In the genomic region with DNA sequence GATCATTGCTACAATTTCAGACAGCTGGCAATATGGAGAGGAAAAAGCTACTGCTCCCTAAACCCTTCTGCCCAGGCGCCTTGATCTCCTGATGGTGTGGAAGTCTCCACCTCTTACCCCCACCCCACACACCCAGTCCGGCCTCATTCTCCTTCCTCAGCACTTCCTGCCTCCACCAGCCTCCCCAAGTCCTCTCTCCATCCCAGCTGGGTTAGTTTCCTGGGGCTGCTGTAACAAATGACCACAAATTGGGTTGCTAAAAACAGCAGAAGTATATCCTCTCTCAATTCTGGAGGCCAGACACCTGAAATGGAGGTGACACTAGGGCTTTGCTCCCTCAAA, we compare ENCODE assay signal across 8 cellular contexts. TPM values are rescaled to one million over a fixed set of nuclear protein-coding genes. Genes with fewer than 3 reads are reported as not detected.
DNase-seq lines count a peak whose midpoint lies in the region; ATAC-seq and TF ChIP-seq lines count a peak whose summit lies in the region.

No MANE protein-coding gene starts in this region.

- 22% methylated on average over 2 of the region's 2 CpGs for WGBS in hepatocyte (ENCODE audit: low lambda C conversion rate, missing lambda C conversion rate)

- H3K36me3 ChIP-seq in WERI-Rb-1 = peaks cover 22% of the 10 kb centered on the region
- H3K36me3 ChIP-seq in hepatocyte (replicated peaks; ENCODE audit: insufficient read depth, low read depth) = no peaks in the 10 kb centered on the region

- H3K27me3 ChIP-seq in WERI-Rb-1 (ENCODE audit: insufficient read depth, low read depth, severe bottlenecking) (no peaks in the 10 kb centered on the region), hepatocyte (no peaks in the 10 kb centered on the region)

- H3K4me1 Mint-ChIP-seq in stimulated activated naive CD8-positive, alpha-beta T cell treated with anti-CD3 and anti-CD28 coated beads, Interleukin-15, amount 100 ng/mL, for 72 hours = peaks cover 44% of the 10 kb centered on the region

- H3K9me3 ChIP-seq in WERI-Rb-1 (ENCODE audit: severe bottlenecking) (peaks cover 22% of the 10 kb centered on the region), hepatocyte (ENCODE audit: low read depth) (no peaks in the 10 kb centered on the region)

- H3K27me3 Mint-ChIP-seq in stimulated activated naive CD8-positive, alpha-beta T cell treated with anti-CD3 and anti-CD28 coated beads, Interleukin-15, amount 100 ng/mL, for 72 hours = no peaks in the 10 kb centered on the region

- peak overlapping the region in 1 of 2 donors; percentile 82 for H3K27ac Mint-ChIP-seq in stimulated activated naive CD8-positive, alpha-beta T cell treated with anti-CD3 and anti-CD28 coated beads, Interleukin-15, amount 100 ng/mL, for 72 hours

- H3K4me2 ChIP-seq in hepatocyte = peak overlapping the region; percentile 87

- no peak for TF ChIP-seq CTCF in WERI-Rb-1 (IDR thresholded peaks at IDR 0.05; ENCODE audit: low read depth, low read length)
- no peak for TF ChIP-seq CTCF in hepatocyte (IDR thresholded peaks at IDR 0.05; ENCODE audit: poor library complexity)
- TF ChIP-seq CTCF in GM20000 (IDR thresholded peaks at IDR 0.05; ENCODE audit: extremely low read depth, missing control alignments) = no peak

- H4K20me1 ChIP-seq in hepatocyte (ENCODE audit: insufficient read depth, poor library complexity, severe bottlenecking) = no peaks in the 10 kb centered on the region

- peaks cover 17% of the 10 kb centered on the region for H3K79me2 ChIP-seq in hepatocyte

- H3K9me3 Mint-ChIP-seq in stimulated activated naive CD8-positive, alpha-beta T cell treated with anti-CD3 and anti-CD28 coated beads, Interleukin-15, amount 100 ng/mL, for 72 hours = no peaks in the 10 kb centered on the region

- peaks cover 4% of the 10 kb centered on the region for H3K4me1 ChIP-seq in hepatocyte (ENCODE audit: insufficient read depth)

- H3K4me3 ChIP-seq in WERI-Rb-1 (ENCODE audit: low read depth, low read length) = peak overlapping the region; percentile 76
- peak overlapping the region; percentile 37 for H3K4me3 ChIP-seq in hepatocyte

- H3K27ac ChIP-seq in WERI-Rb-1 (peak overlapping the region; percentile 85), hepatocyte (no peak overlapping the region)

- intact Hi-C loops in sciatic nerve (cut with DNase I) = no loop called here

- peak; percentile 64 for DNase-seq in activated effector memory CD4-positive, alpha-beta T cell treated with anti-CD3 and anti-CD28 coated beads, Interleukin-2, amount 50 U/mL, for 16 hours
- DNase-seq in activated effector memory CD4-positive, alpha-beta T cell treated with Interleukin-2 at 50 U/mL for 16 hours = no peak
- DNase-seq in WERI-Rb-1 (peak; percentile 44), hepatocyte (ENCODE audit: low spot score) (no peak), retina (no peak), GM20000 (ENCODE audit: low spot score) (no peak), sciatic nerve (ENCODE audit: low spot score) (no peak)
- no peak for DNase-seq in stimulated activated naive CD8-positive, alpha-beta T cell treated with anti-CD3 and anti-CD28 coated beads, Interleukin-15, amount 100 ng/mL, for 72 hours

- no peaks in the 10 kb centered on the region for H3K9me2 ChIP-seq in hepatocyte (replicated peaks; ENCODE audit: insufficient read depth)

- no peak for ATAC-seq in stimulated activated naive CD8-positive, alpha-beta T cell treated with anti-CD3 and anti-CD28 coated beads, Interleukin-15, amount 100 ng/mL, for 72 hours
- no peak for ATAC-seq in sciatic nerve

- H3K4me3 Mint-ChIP-seq in stimulated activated naive CD8-positive, alpha-beta T cell treated with anti-CD3 and anti-CD28 coated beads, Interleukin-15, amount 100 ng/mL, for 72 hours = peak overlapping the region; percentile 83 to 94

- H2AFZ ChIP-seq in hepatocyte = peak overlapping the region; percentile 28

RNA-seq across cellular contexts. Expression of a gene that starts 1.1 kb away (rescaled TPM):
- 21.6 and 28.3 TPM in 2 replicates for total RNA-seq in hepatocyte
- polyA plus RNA-seq in hepatocyte = 26.7 and 31.3 TPM in 2 replicates
- 11.9 TPM for total RNA-seq in sciatic nerve

RNA-seq across cellular contexts. Expression of a gene that starts 47.0 kb away (rescaled TPM):
- 86.2 and 87.3 TPM in 2 replicates for total RNA-seq in hepatocyte
- polyA plus RNA-seq in hepatocyte = 48.2 and 75.5 TPM in 2 replicates
- 0.13 TPM for total RNA-seq in sciatic nerve

Comparison
In these comparisons a context has a peak if more than half of its experiments do, and no peak if none do; other contexts are left out.
1. DNase-seq: peak in activated effector memory CD4-positive, alpha-beta T cell treated with anti-CD3 and anti-CD28 coated beads, Interleukin-2, amount 50 U/mL, for 16 hours (single experiment) and WERI-Rb-1 (single experiment); none in activated effector memory CD4-positive, alpha-beta T cell treated with Interleukin-2 at 50 U/mL for 16 hours (single experiment), hepatocyte (single experiment), stimulated activated naive CD8-positive, alpha-beta T cell treated with anti-CD3 and anti-CD28 coated beads, Interleukin-15, amount 100 ng/mL, for 72 hours (0 of 2), retina (single experiment), GM20000 (single experiment) and sciatic nerve (single experiment).
2. RNA of a gene that starts 47.0 kb away (total RNA-seq): 86.2 to 87.3 TPM in hepatocyte; 0.13 TPM in sciatic nerve (single experiment); every median in the first group is over 10 times any median in the second.